8 cellular contexts compared by ENCODE assay signal in the genomic region with DNA sequence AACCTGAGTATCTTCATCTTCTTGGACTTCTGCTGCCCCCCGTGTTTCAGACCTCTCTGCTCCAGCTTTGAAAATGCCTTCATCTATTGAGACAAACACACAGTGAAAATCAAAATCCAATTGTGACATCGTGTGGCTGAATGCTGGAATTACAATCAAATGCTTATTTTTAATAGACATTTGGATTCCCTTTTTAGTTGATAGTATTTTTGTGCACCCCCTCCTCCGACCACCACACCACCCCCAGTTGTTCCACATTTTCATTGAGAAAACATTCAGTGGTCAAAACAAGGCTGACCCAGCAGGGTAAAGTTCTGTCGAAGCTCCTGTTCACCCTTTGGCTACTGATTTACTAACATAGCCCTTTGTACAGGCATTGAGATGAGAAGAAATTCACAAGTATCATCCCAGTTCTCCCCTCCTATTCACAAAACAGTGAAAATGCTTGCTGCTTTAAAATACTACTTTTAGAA.
DNase-seq lines count a peak whose midpoint lies in the region; ATAC-seq and TF ChIP-seq lines count a peak whose summit lies in the region.

No MANE protein-coding gene starts in this region.

- no peak overlapping the region for H2AFZ ChIP-seq in GM23248

- H3K4me3 ChIP-seq in GM23248 (no peak overlapping the region), WI38 (ENCODE audit: low read depth, low read length) (no peak overlapping the region), thoracic aorta (no peak overlapping the region)

- peaks cover 0 to 6% of the 10 kb centered on the region in 2 donors for H3K27me3 Mint-ChIP-seq in natural killer cell (ENCODE audit: low read depth in 2 of 2)

- H3K27ac ChIP-seq in GM23248 (no peak overlapping the region), thoracic aorta (no peak overlapping the region)

- H3K79me2 ChIP-seq in GM23248 (ENCODE audit: insufficient read depth): no peaks in the 10 kb centered on the region

- H3F3A ChIP-seq in GM23248 (ENCODE audit: insufficient read depth): no peaks in the 10 kb centered on the region

- no peaks in the 10 kb centered on the region for H3K9me3 Mint-ChIP-seq in natural killer cell

- no peaks in the 10 kb centered on the region for H3K36me3 ChIP-seq in GM23248 (ENCODE audit: low read depth)
- no peaks in the 10 kb centered on the region for H3K36me3 ChIP-seq in thoracic aorta

- no peaks in the 10 kb centered on the region for H3K4me1 Mint-ChIP-seq in natural killer cell

- H3K9me2 ChIP-seq in GM23248 (ENCODE audit: insufficient read depth): no peaks in the 10 kb centered on the region

- no peak overlapping the region for H3K4me2 ChIP-seq in GM23248 (ENCODE audit: unreplicated experiment)

- H3K9me3 ChIP-seq in GM23248 (ENCODE audit: low read depth): no peaks in the 10 kb centered on the region
- no peaks in the 10 kb centered on the region for H3K9me3 ChIP-seq in thoracic aorta

- in situ Hi-C loops in GM23248 (cut with MboI): no loop called here

- intact Hi-C loops in natural killer cell (cut with micrococcal nuclease): no loop called here

- no peak overlapping the region for H3K4me3 Mint-ChIP-seq in natural killer cell

- H3K27me3 ChIP-seq in GM23248 (replicated peaks; ENCODE audit: insufficient read depth): no peaks in the 10 kb centered on the region
- no peaks in the 10 kb centered on the region for H3K27me3 ChIP-seq in thoracic aorta (replicated peaks; ENCODE audit: insufficient read depth)

- no peak overlapping the region for H3K9ac ChIP-seq in GM23248

- TF ChIP-seq CTCF in WI38 (IDR thresholded peaks at IDR 0.05; ENCODE audit: low read depth, low read length) (peak; percentile 26), thoracic aorta (IDR thresholded peaks at IDR 0.05) (peak; percentile 65), natural killer cell (IDR thresholded peaks at IDR 0.05) (no peak)

- ATAC-seq in thoracic aorta (ENCODE audit: insufficient number of reproducible peaks, low FRiP score, low read depth) (no peak), natural killer cell (no peak)

- no peaks in the 10 kb centered on the region for H4K20me1 ChIP-seq in GM23248 (ENCODE audit: insufficient read depth)

- H3K36me3 Mint-ChIP-seq in natural killer cell: no peaks in the 10 kb centered on the region

- H3K4me1 ChIP-seq in GM23248 (ENCODE audit: insufficient read depth) (no peaks in the 10 kb centered on the region), thoracic aorta (ENCODE audit: control insufficient read depth in 1 of 2, low read depth in 2 of 2) (no peaks in the 10 kb centered on the region)

- H3K27ac Mint-ChIP-seq in natural killer cell: no peak overlapping the region

- WGBS in GM23248 (ENCODE audit: low coverage in 1 of 2, low lambda C conversion rate in 2 of 2, missing lambda C conversion rate in 2 of 2), 2 experiments: 2% methylated on average over 4 of the region's 4 CpGs

- DNase-seq in DMS79 treated with DMSO at 0.1 percent for 48 hours (lab: John Stamatoyannopoulos, UW) (peak; percentile 87), GM23248 (peak; percentile 48), NCI-H187 treated with DMSO at 0.1 percent for 48 hours (lab: John Stamatoyannopoulos, UW) (peak; percentile 39), iPS DF 4.7 (ENCODE audit: extremely low read depth, low spot score) (peak; percentile 30), thoracic aorta (ENCODE audit: low spot score) (no peak), natural killer cell (no peak), HuH-7 (ENCODE audit: low spot score) (no peak)

Comparison
In these comparisons a context has a peak if more than half of its experiments do, and no peak if none do; other contexts are left out.
1. DNase-seq: peak in DMS79 treated with DMSO at 0.1 percent for 48 hours (single experiment), GM23248 (single experiment), NCI-H187 treated with DMSO at 0.1 percent for 48 hours (single experiment) and iPS DF 4.7 (single experiment); none in thoracic aorta (single experiment), natural killer cell (single experiment) and HuH-7 (single experiment).